ENCODE assay signal across 1 cellular context in genomic region chr19:55385749-55386514, GRCh38.
A peak's percentile ranks its signal among the peaks of the same experiment; 100 is the strongest.
TF ChIP-seq lines count a peak whose summit lies in the region.

TSS of gene RPL28 (plus strand) at chr19:55385932. CDS start at chr19:55386358, 426 bp downstream.

TF ChIP-seq in GM12878, 131 proteins besides CTCF, POLR2A, EP300 and RAD21 (continued from another document and continues in another):
- TF ChIP-seq RUNX3 (IDR thresholded peaks at IDR 0.05; ENCODE audit: low read length) (peak; percentile 51), KLF5 (IDR thresholded peaks at IDR 0.05; ENCODE audit: partially characterized antibody) (peak; percentile 29), JUND (IDR thresholded peaks at IDR 0.05; ENCODE audit: low read depth, low read length) (0 out of 2 replicates have a peak, but pooled peaks have one; percentile 9), TCF12 (IDR thresholded peaks at IDR 0.05; ENCODE audit: low read depth, low read length) (peak; percentile 83; the same call in 1 of the 2 replicates), PRDM15 (CRISPR knock-in tag; IDR thresholded peaks at IDR 0.05) (no peak), POU2F2 (IDR thresholded peaks at IDR 0.05; ENCODE audit: borderline replicate concordance, low read depth, low read length) (peak; percentile 97), SMAD5 (IDR thresholded peaks at IDR 0.05; ENCODE audit: low read depth) (peak; percentile 98), BHLHE40 (IDR thresholded peaks at IDR 0.05; ENCODE audit: borderline replicate concordance in 1 of 2, low read depth in 2 of 2, low read length in 1 of 2) (peak; percentile 20 to 49; a peak in 1 of 4 replicates), HSF1 (IDR thresholded peaks at IDR 0.05; ENCODE audit: low read depth, low read length) (0 out of 2 replicates have a peak, but pooled peaks have one; percentile 45), REST (IDR thresholded peaks at IDR 0.05; ENCODE audit: low read depth, low read length) (peak; percentile 56; the same call in 1 of the 2 replicates), LARP7 (IDR thresholded peaks at IDR 0.05) (peak; percentile 77), MYB (IDR thresholded peaks at IDR 0.05; ENCODE audit: borderline replicate concordance, low read depth, low read length) (no peak), CREM (IDR thresholded peaks at IDR 0.05; ENCODE audit: low read depth) (peak; percentile 70), CHD1 (IDR thresholded peaks at IDR 0.05; ENCODE audit: low read depth, low read length) (peak; percentile 93), ZNF207 (IDR thresholded peaks at IDR 0.05; ENCODE audit: borderline replicate concordance) (0 out of 2 replicates have a peak, but pooled peaks have one; percentile 74), ZBED1 (IDR thresholded peaks at IDR 0.05; ENCODE audit: borderline replicate concordance) (peak; percentile 90; the same call in 1 of the 2 replicates), SPI1 (IDR thresholded peaks at IDR 0.05; ENCODE audit: borderline replicate concordance, insufficient read depth, low read depth, low read length) (peak; percentile 90), SMAD1 (IDR thresholded peaks at IDR 0.05; ENCODE audit: low read depth, partially characterized antibody) (peak; percentile 83), NR2C2 (IDR thresholded peaks at IDR 0.05; ENCODE audit: borderline replicate concordance, control insufficient read depth, insufficient read length, low read depth) (no peak), SIN3A (IDR thresholded peaks at IDR 0.05; ENCODE audit: low read depth, low read length) (peak; percentile 96), MLLT1 (IDR thresholded peaks at IDR 0.05) (peak; percentile 88), ZSCAN29 (IDR thresholded peaks at IDR 0.05) (0 out of 2 replicates have a peak, but pooled peaks have one; percentile 22), CHD2 (IDR thresholded peaks at IDR 0.05; ENCODE audit: borderline replicate concordance, low read depth, low read length) (no peak), HDAC6 (IDR thresholded peaks at IDR 0.05; ENCODE audit: unreplicated experiment) (peak; percentile 75), CBFB (IDR thresholded peaks at IDR 0.05; ENCODE audit: low read depth) (peak; percentile 90; the same call in 1 of the 2 replicates), BACH1 (IDR thresholded peaks at IDR 0.05; ENCODE audit: borderline replicate concordance) (peak; percentile 85), WRNIP1 (IDR thresholded peaks at IDR 0.05; ENCODE audit: borderline replicate concordance, low read depth, low read length) (peak; percentile 90; the same call in 1 of the 2 replicates), ZBTB40 (IDR thresholded peaks at IDR 0.05; ENCODE audit: borderline replicate concordance) (peak; percentile 88), SKIL (IDR thresholded peaks at IDR 0.05; ENCODE audit: low read depth, poor library complexity, severe bottlenecking) (peak; percentile 57), BCL3 (IDR thresholded peaks at IDR 0.05; ENCODE audit: borderline replicate concordance, insufficient read depth, low read depth, low read length, poor library complexity, severe bottlenecking) (peak; percentile 69), MEF2B (IDR thresholded peaks at IDR 0.05; ENCODE audit: partially characterized antibody, poor library complexity, severe bottlenecking) (peak; percentile 36), SMARCA5 (IDR thresholded peaks at IDR 0.05) (peak; percentile 81), POLR2AphosphoS5 (IDR thresholded peaks at IDR 0.05; ENCODE audit: low read length) (peak; percentile 100), MXI1 (IDR thresholded peaks at IDR 0.05; ENCODE audit: low read depth, low read length) (peak; percentile 12; the same call in 1 of the 2 replicates), RCOR1 (conservative IDR thresholded peaks at IDR 0.05; ENCODE audit: low read depth, low read length) (0 out of 2 replicates have a peak, but pooled peaks have one; percentile 59), RELB (IDR thresholded peaks at IDR 0.05; ENCODE audit: low read depth) (peak; percentile 51; the same call in 1 of the 2 replicates), SRF (IDR thresholded peaks at IDR 0.05; ENCODE audit: low read depth in 2 of 2, low read length in 2 of 2) (0 out of 4 replicates have a peak, but pooled peaks of 1 of the 2 experiments have one; percentile 44), ASH2L (IDR thresholded peaks at IDR 0.05; ENCODE audit: borderline replicate concordance, low read depth) (no peak), EGR1 (IDR thresholded peaks at IDR 0.05; ENCODE audit: borderline replicate concordance in 1 of 2, low read depth in 2 of 2, low read length in 2 of 2) (peak in 1 of 2 experiments; percentile 33; a peak in 1 of 3 replicates)
